Comparison of ENCODE assay signal across 10 cellular contexts in genomic region chr6:1605822-1606532, GRCh38. TPM values are rescaled to one million over a fixed set of nuclear protein-coding genes. Genes with fewer than 3 reads are reported as not detected.
A peak's percentile ranks its signal among the peaks of the same experiment; 100 is the strongest.
DNase-seq lines count a peak whose midpoint lies in the region; ATAC-seq and TF ChIP-seq lines count a peak whose summit lies in the region.
"Had no signal": no experiment of that assay in that cellular context is flagged by ENCODE, and none has a peak within 500 bp of the region (broad histone marks: within the 10 kb centered on the region; RNA-seq: fewer than 3 reads in every experiment).

No MANE protein-coding gene starts in this region.

- peaks cover 34% of the 10 kb centered on the region for H3K4me1 Mint-ChIP-seq in neural crest cell

- TF ChIP-seq CTCF in neural crest cell (conservative IDR thresholded peaks at IDR 0.05) = no peak

- peaks cover 73% of the 10 kb centered on the region for H3K27me3 Mint-ChIP-seq in neural crest cell (ENCODE audit: low read depth)

- CTCF ChIA-PET in HEK293T (lab: Yijun Ruan, JAX) = interaction anchor here (0.6 to 2.0 kb wide), 8 partner anchors 10 to 503 kb away, joined by 3 to 7 read pairs (median 4); no protein-coding TSS in a partner anchor

- no peaks in the 10 kb centered on the region for H3K36me3 Mint-ChIP-seq in neural crest cell (ENCODE audit: low read depth)

- peak overlapping the region; percentile 81 for H3K27ac ChIP-seq in cingulate gyrus (ENCODE audit: low read depth, low read length)

- POLR2A ChIA-PET in HEK293T (lab: Yijun Ruan, JAX) = interaction anchor here (0.9 to 7.0 kb wide), 39 partner anchors 8 to 1159 kb away, joined by 3 to 144 read pairs (median 6); partner anchors contain the start of gene WRNIP1

- no peaks in the 10 kb centered on the region for H3K9me3 Mint-ChIP-seq in neural crest cell

- DNase-seq in EL (peak; percentile 31), HEK293T (ENCODE audit: extremely low spot score) (no peak), neural crest cell (ENCODE audit: low read depth, low spot score) (no peak), DMS79 treated with DMSO at 0.1 percent for 48 hours (lab: John Stamatoyannopoulos, UW) (no peak)
- DNase-seq: MG63, occipital lobe had no signal

- no peak for ATAC-seq in HG03469 (IDR thresholded peaks at IDR 0.05; ENCODE audit: unreplicated experiment)
- no peak for ATAC-seq in GM21360 (IDR thresholded peaks at IDR 0.05; ENCODE audit: unreplicated experiment)
- ATAC-seq in esophagus mucosa = no peak

- peak overlapping the region; percentile 73 for H3K4me3 Mint-ChIP-seq in neural crest cell

- H3K27ac Mint-ChIP-seq in neural crest cell (ENCODE audit: unreplicated experiment) = no peak overlapping the region

TF ChIP-seq in HEK293T, 16 proteins besides CTCF, POLR2A, EP300 and RAD21:
- TF ChIP-seq SP1 (IDR thresholded peaks at IDR 0.05) = no peak
- peak; percentile 28; the same call in 1 of the 2 replicates for TF ChIP-seq PKNOX1 (IDR thresholded peaks at IDR 0.05)
- peak; percentile 42; the same call in 1 of the 2 replicates for TF ChIP-seq CTBP1 (IDR thresholded peaks at IDR 0.05; ENCODE audit: borderline replicate concordance)
- no peak for TF ChIP-seq BHLHE40 (IDR thresholded peaks at IDR 0.05; ENCODE audit: borderline replicate concordance)

RNA-seq across cellular contexts. Expression of gene FOXC1, which starts 3.7 kb away (rescaled TPM):
- total RNA-seq in neural crest cell = 1.7 and 1.8 TPM in 2 replicates
- 6.5 TPM for total RNA-seq in esophagus mucosa
